In genomic region chr16:85017151-85017550, GRCh38 we compare ENCODE assay signal across 11 cellular contexts. TPM values are rescaled to one million over a fixed set of nuclear protein-coding genes. Genes with fewer than 3 reads are reported as not detected.
A peak's percentile ranks its signal among the peaks of the same experiment; 100 is the strongest.
DNase-seq lines count a peak whose midpoint lies in the region; ATAC-seq, FAIRE-seq and TF ChIP-seq lines count a peak whose summit lies in the region.
"Had no signal": no experiment of that assay in that cellular context is flagged by ENCODE, and none has a peak within 500 bp of the region (broad histone marks: within the 10 kb centered on the region; RNA-seq: fewer than 3 reads in every experiment).

No MANE protein-coding gene starts in this region.

- no peak overlapping the region for H3K27ac Mint-ChIP-seq in activated CD8-positive, alpha-beta T cell treated with anti-CD3 and anti-CD28 coated beads for 36 hours

- ATAC-seq in activated T-cell treated with anti-CD3 and anti-CD28 coated beads, Interleukin-2, amount 50 U/mL, for 4 hours = peak; percentile 75 to 90
- ATAC-seq in activated CD8-positive, alpha-beta T cell treated with anti-CD3 and anti-CD28 coated beads for 36 hours = peak; percentile 86
- ATAC-seq: mucosa of descending colon had no signal

- FAIRE-seq in HTR-8/SVneo (lab: Jason Lieb, UNC) = peak; percentile 23

- no peak for DNase-seq in activated T-cell treated with anti-CD3 and anti-CD28 coated beads, Interleukin-2, amount 50 U/mL, for 4 hours
- DNase-seq in activated T-cell treated with anti-CD3 and anti-CD28 coated beads for 4 hours (no peak), HTR-8/SVneo (ENCODE audit: insufficient read length, low spot score) (no peak), NCI-H2171 (lab: John Stamatoyannopoulos, UW) (no peak), pons (ENCODE audit: low spot score) (no peak), NCI-H1048 (lab: John Stamatoyannopoulos, UW) (no peak)
- DNase-seq in activated CD8-positive, alpha-beta T cell treated with anti-CD3 and anti-CD28 coated beads for 36 hours = peak; percentile 44
- DNase-seq: mucosa of descending colon, NCI-H510A treated with DMSO at 0.1 percent for 48 hours, T1000 had no signal

- no peaks in the 10 kb centered on the region for H3K9me3 ChIP-seq in skeletal muscle satellite cell (replicated peaks; ENCODE audit: low read length)
- H3K9me3 ChIP-seq: mucosa of descending colon had no signal

- POLR2A ChIA-PET in activated CD8-positive, alpha-beta T cell treated with anti-CD3 and anti-CD28 coated beads for 36 hours (lab: Charles Lee) = interaction anchor here (0.6 kb wide), 1 partner anchor 10 kb away, joined by 3 read pairs; the partner anchor contains the start of gene KIAA0513

- no peaks in the 10 kb centered on the region for H3K36me3 Mint-ChIP-seq in activated T-cell treated with anti-CD3 and anti-CD28 coated beads, Interleukin-2, amount 50 U/mL, for 4 hours (ENCODE audit: insufficient read depth)
- H3K36me3 Mint-ChIP-seq in activated CD8-positive, alpha-beta T cell treated with anti-CD3 and anti-CD28 coated beads for 36 hours (ENCODE audit: low read depth) = no peaks in the 10 kb centered on the region

- no peak overlapping the region for H3K4me3 ChIP-seq in skeletal muscle satellite cell (ENCODE audit: low read length)
- H3K4me3 ChIP-seq: mucosa of descending colon had no signal

- H3K27me3 Mint-ChIP-seq in activated T-cell treated with anti-CD3 and anti-CD28 coated beads, Interleukin-2, amount 50 U/mL, for 4 hours (ENCODE audit: low read depth) = peaks cover 2% of the 10 kb centered on the region
- no peaks in the 10 kb centered on the region for H3K27me3 Mint-ChIP-seq in activated CD8-positive, alpha-beta T cell treated with anti-CD3 and anti-CD28 coated beads for 36 hours

- H3K4me1 ChIP-seq in skeletal muscle satellite cell (ENCODE audit: control insufficient read depth, insufficient read depth, low read length) = peaks cover 16% of the 10 kb centered on the region

- H3K4me1 Mint-ChIP-seq in activated T-cell treated with anti-CD3 and anti-CD28 coated beads, Interleukin-2, amount 50 U/mL, for 4 hours (ENCODE audit: low read depth) = peaks cover 13% of the 10 kb centered on the region
- H3K4me1 Mint-ChIP-seq in activated CD8-positive, alpha-beta T cell treated with anti-CD3 and anti-CD28 coated beads for 36 hours (ENCODE audit: low read depth) = peaks cover 16% of the 10 kb centered on the region

- no peaks in the 10 kb centered on the region for H3K36me3 ChIP-seq in skeletal muscle satellite cell (ENCODE audit: insufficient read depth, low read length)

- H3K4me3 Mint-ChIP-seq in activated T-cell treated with anti-CD3 and anti-CD28 coated beads, Interleukin-2, amount 50 U/mL, for 4 hours = no peak overlapping the region
- no peak overlapping the region for H3K4me3 Mint-ChIP-seq in activated CD8-positive, alpha-beta T cell treated with anti-CD3 and anti-CD28 coated beads for 36 hours

- intact Hi-C loops in activated CD8-positive, alpha-beta T cell treated with anti-CD3 and anti-CD28 coated beads for 36 hours (cut with micrococcal nuclease) = no loop called here

- CTCF ChIA-PET in activated CD8-positive, alpha-beta T cell treated with anti-CD3 and anti-CD28 coated beads for 36 hours (lab: Charles Lee) = no interaction called here

- H3K9ac ChIP-seq in skeletal muscle satellite cell (ENCODE audit: low read depth, low read length) = no peak overlapping the region

- H3K27me3 ChIP-seq in skeletal muscle satellite cell (ENCODE audit: control insufficient read depth, insufficient read depth, low read length) = peaks cover 15% of the 10 kb centered on the region

- no peaks in the 10 kb centered on the region for H3K9me3 Mint-ChIP-seq in activated T-cell treated with anti-CD3 and anti-CD28 coated beads, Interleukin-2, amount 50 U/mL, for 4 hours
- no peaks in the 10 kb centered on the region for H3K9me3 Mint-ChIP-seq in activated CD8-positive, alpha-beta T cell treated with anti-CD3 and anti-CD28 coated beads for 36 hours

- TF ChIP-seq CTCF in activated CD8-positive, alpha-beta T cell treated with anti-CD3 and anti-CD28 coated beads for 36 hours (IDR thresholded peaks at IDR 0.05) = no peak

- H3K4me2 ChIP-seq in skeletal muscle satellite cell (ENCODE audit: low read length) = peak overlapping the region; percentile 16

RNA-seq across cellular contexts. Expression of gene ZDHHC7, which starts 5.8 kb away (rescaled TPM):
- 10 to 100 TPM; 27.2 to 34.6 (median 31.8) TPM for total RNA-seq in activated T-cell treated with anti-CD3 and anti-CD28 coated beads, Interleukin-2, amount 50 U/mL, for 4 hours
- 10 to 100 TPM; 20.7 to 23.6 TPM for total RNA-seq in activated CD8-positive, alpha-beta T cell treated with anti-CD3 and anti-CD28 coated beads for 36 hours
- 37.3 and 42.6 TPM in 2 replicates for total RNA-seq in skeletal muscle satellite cell (2012; rRNA removed)

RNA-seq across cellular contexts. Expression of gene KIAA0513, which starts 10.4 kb away (rescaled TPM):
- total RNA-seq in activated T-cell treated with anti-CD3 and anti-CD28 coated beads, Interleukin-2, amount 50 U/mL, for 4 hours = 10 to 100 TPM; 13.6 to 19.6 (median 17.6) TPM
- 1 to 10 TPM; 3.9 to 5.3 TPM for total RNA-seq in activated CD8-positive, alpha-beta T cell treated with anti-CD3 and anti-CD28 coated beads for 36 hours
- 6.3 and 6.6 TPM in 2 replicates for total RNA-seq in skeletal muscle satellite cell (2012; rRNA removed)
